In genomic region chr2:178478102-178478441, GRCh38 we compare ENCODE assay signal across 8 cellular contexts. TPM values are rescaled to one million over a fixed set of nuclear protein-coding genes. Genes with fewer than 3 reads are reported as not detected.
DNase-seq lines count a peak whose midpoint lies in the region; ATAC-seq and TF ChIP-seq lines count a peak whose summit lies in the region.

No MANE protein-coding gene starts in this region.

- peak overlapping the region; percentile 93 for H3K27ac ChIP-seq in CD8-positive, alpha-beta memory T cell (ENCODE audit: low read depth, low read length)
- H3K27ac ChIP-seq in fibroblast of lung (ENCODE audit: insufficient read depth, low read length) (peak overlapping the region; percentile 94), prostate gland (peak overlapping the region; percentile 95 to 96)

- peaks cover 0 to 15% (median 0%) of the 10 kb centered on the region in 3 donors for H3K36me3 Mint-ChIP-seq in CD8-positive, alpha-beta memory T cell

- no peaks in the 10 kb centered on the region for H4K20me1 ChIP-seq in fibroblast of lung (ENCODE audit: control insufficient read depth, extremely low read depth, insufficient read depth, low read length)

- peaks cover 37 to 49% (median 41%) of the 10 kb centered on the region in 3 donors for H3K4me1 Mint-ChIP-seq in CD8-positive, alpha-beta memory T cell

- TF ChIP-seq POLR2A in prostate gland (IDR thresholded peaks at IDR 0.05), result no peak

- H3K27ac Mint-ChIP-seq in CD8-positive, alpha-beta memory T cell, result peak overlapping the region; percentile 92 to 100 (median 98)

- H3K27me3 ChIP-seq in CD8-positive, alpha-beta memory T cell (ENCODE audit: insufficient read depth, low read length, poor library complexity, severe bottlenecking), result no peaks in the 10 kb centered on the region
- H3K27me3 ChIP-seq in fibroblast of lung (ENCODE audit: control insufficient read depth, insufficient read depth, low read length) (no peaks in the 10 kb centered on the region), prostate gland (replicated peaks; ENCODE audit: insufficient read depth) (no peaks in the 10 kb centered on the region)

- H3K4me3 ChIP-seq in CD8-positive, alpha-beta memory T cell (ENCODE audit: low read length), result peak overlapping the region; percentile 98
- H3K4me3 ChIP-seq in fibroblast of lung (replicated peaks in 1 of 4; ENCODE audit: control extremely low read depth in 1 of 4, insufficient read depth in 1 of 4, low read depth in 3 of 4, low read length in 4 of 4) (peak overlapping the region; percentile 79 to 99 (median 94)), prostate gland (peak overlapping the region; percentile 39 to 59)

- DNase-seq in CD8-positive, alpha-beta memory T cell, result no peak
- DNase-seq in SK-N-DZ (ENCODE audit: low spot score) (peak; percentile 33), fibroblast of lung (ENCODE audit: low read depth in 2 of 2) (peak in 1 of 2 donors; percentile 38), prostate gland (ENCODE audit: low spot score) (no peak), occipital lobe (lab: John Stamatoyannopoulos, UW) (no peak)

- no peak for TF ChIP-seq CTCF in fibroblast of lung (conservative IDR thresholded peaks at IDR 0.05 in 1 of 2, IDR thresholded peaks at IDR 0.05 in 1 of 2; ENCODE audit: low read depth in 1 of 2, low read length in 2 of 2)
- TF ChIP-seq CTCF in prostate gland (IDR thresholded peaks at IDR 0.05), result peak in 1 of 4 experiments; percentile 13

- peaks cover 32% of the 10 kb centered on the region for H3K4me1 ChIP-seq in CD8-positive, alpha-beta memory T cell (ENCODE audit: insufficient read depth, low read length)
- peaks cover 2% of the 10 kb centered on the region for H3K4me1 ChIP-seq in fibroblast of lung (ENCODE audit: control insufficient read depth, extremely low read depth, insufficient read depth, low read length)
- peaks cover 6% of the 10 kb centered on the region for H3K4me1 ChIP-seq in prostate gland (replicated peaks)

- H3K36me3 ChIP-seq in CD8-positive, alpha-beta memory T cell (ENCODE audit: insufficient read depth, low read length), result no peaks in the 10 kb centered on the region
- H3K36me3 ChIP-seq in fibroblast of lung (ENCODE audit: control insufficient read depth, insufficient read depth, low read length) (no peaks in the 10 kb centered on the region), prostate gland (no peaks in the 10 kb centered on the region)

- peak overlapping the region; percentile 98 for H3K4me2 ChIP-seq in fibroblast of lung (ENCODE audit: extremely low read depth, insufficient read depth, low read length)

- H3K9ac ChIP-seq in fibroblast of lung (ENCODE audit: insufficient read depth, low read length), result peak overlapping the region; percentile 79

- H3K9me3 Mint-ChIP-seq in CD8-positive, alpha-beta memory T cell, result no peaks in the 10 kb centered on the region

- intact Hi-C loops in prostate gland (cut with DNase I), result loop anchor here (2.0 kb wide), 1 partner anchor 27 kb away; the partner anchor contains the start of genes PJVK and PRKRA

- ATAC-seq in GM21619 (IDR thresholded peaks at IDR 0.05; ENCODE audit: unreplicated experiment) (peak; percentile 1), HG02970 (IDR thresholded peaks at IDR 0.05; ENCODE audit: low FRiP score, unreplicated experiment) (no peak), HG03460 (IDR thresholded peaks at IDR 0.05; ENCODE audit: unreplicated experiment) (no peak)

- H3K9me3 ChIP-seq in CD8-positive, alpha-beta memory T cell (ENCODE audit: low read length), result no peaks in the 10 kb centered on the region
- H3K9me3 ChIP-seq in fibroblast of lung (ENCODE audit: control insufficient read depth, insufficient read depth, low read depth, low read length) (no peaks in the 10 kb centered on the region), prostate gland (no peaks in the 10 kb centered on the region)

- peak overlapping the region; percentile 92 to 99 (median 98) for H3K4me3 Mint-ChIP-seq in CD8-positive, alpha-beta memory T cell

- peaks cover 26% of the 10 kb centered on the region for H3K79me2 ChIP-seq in fibroblast of lung (ENCODE audit: control insufficient read depth, insufficient read depth, low read length)

- CTCF ChIA-PET in CD8-positive, alpha-beta memory T cell (lab: Charles Lee), result interaction anchor here (0.6 kb wide), 1 partner anchor 17 kb away, joined by 3 read pairs; no protein-coding TSS in a partner anchor

- POLR2A ChIA-PET in CD8-positive, alpha-beta memory T cell (lab: Charles Lee), result no interaction called here

- H3K27me3 Mint-ChIP-seq in CD8-positive, alpha-beta memory T cell, result no peaks in the 10 kb centered on the region

- 0% methylated on average over 10 of the region's 10 CpGs for WGBS in prostate gland

- peak overlapping the region; percentile 91 for H2AFZ ChIP-seq in fibroblast of lung (ENCODE audit: low read length)

RNA-seq across cellular contexts. Expression of gene FKBP7, which starts 0.3 kb away (rescaled TPM):
- 1 to 10 TPM; 3.1 to 3.4 TPM for total RNA-seq in CD8-positive, alpha-beta memory T cell
- polyA plus RNA-seq in CD8-positive, alpha-beta memory T cell, result 3.8 TPM
- 39.7 and 47.6 TPM in 2 replicates for polyA plus RNA-seq in SK-N-DZ (2014; cell fraction: cytosol; rRNA removed)
- 28.8 and 29.2 TPM in 2 replicates for polyA plus RNA-seq in SK-N-DZ (2014; cell fraction: nucleus; rRNA removed)
- total RNA-seq in fibroblast of lung (47.5 and 54.3 TPM in 2 replicates), prostate gland (10 to 100 TPM in 1 of 2 donors, 1 to 10 TPM in 1; 6.0 to 12.5 TPM), occipital lobe (9.5 TPM)
- polyA plus RNA-seq in fibroblast of lung, result 46.1 and 57.7 TPM in 2 replicates
- 38.1 and 42.8 TPM in 2 replicates for polyA plus RNA-seq in fibroblast of lung (2012)
- polyA minus RNA-seq in fibroblast of lung (ENCODE audit: low replicate concordance), result 2.6 and 4.1 TPM in 2 replicates

RNA-seq across cellular contexts. Expression of gene PLEKHA3, which starts 2.2 kb away (rescaled TPM):
- 10 to 100 TPM; 25.1 to 28.1 TPM for total RNA-seq in CD8-positive, alpha-beta memory T cell
- 34.9 TPM for polyA plus RNA-seq in CD8-positive, alpha-beta memory T cell
- polyA plus RNA-seq in SK-N-DZ (2014; cell fraction: cytosol; rRNA removed), result 10.2 and 12.0 TPM in 2 replicates
- polyA plus RNA-seq in SK-N-DZ (2014; cell fraction: nucleus; rRNA removed), result 2.3 and 3.6 TPM in 2 replicates
- total RNA-seq in fibroblast of lung (5.9 and 6.2 TPM in 2 replicates), prostate gland (10 to 100 TPM in 1 of 2 donors, 1 to 10 TPM in 1; 8.2 to 15.7 TPM), occipital lobe (16.1 TPM)
- polyA plus RNA-seq in fibroblast of lung, result 26.3 and 34.6 TPM in 2 replicates
- polyA plus RNA-seq in fibroblast of lung (2012), result 9.0 and 12.0 TPM in 2 replicates
- 2.1 and 2.4 TPM in 2 replicates for polyA minus RNA-seq in fibroblast of lung (ENCODE audit: low replicate concordance)

RNA-seq across cellular contexts. Expression of gene PJVK, which starts 26.9 kb away (rescaled TPM):
- total RNA-seq in CD8-positive, alpha-beta memory T cell, result 1 to 10 TPM; 1.5 to 1.9 TPM
- not detected for polyA plus RNA-seq in CD8-positive, alpha-beta memory T cell
- 1.4 and 4.2 TPM in 2 replicates for polyA plus RNA-seq in SK-N-DZ (2014; cell fraction: cytosol; rRNA removed)
- 11.8 and 17.5 TPM in 2 replicates for polyA plus RNA-seq in SK-N-DZ (2014; cell fraction: nucleus; rRNA removed)
- total RNA-seq in fibroblast of lung (2.1 and 4.3 TPM in 2 replicates), prostate gland (1 to 10 TPM in 1 of 2 donors, under 1 TPM in 1; 0.91 to 4.7 TPM), occipital lobe (5.0 TPM)
- 0.89 and 1.4 TPM in 2 replicates for polyA plus RNA-seq in fibroblast of lung
- polyA plus RNA-seq in fibroblast of lung (2012), result 0.92 and 1.0 TPM in 2 replicates
- not detected in 2 replicates for polyA minus RNA-seq in fibroblast of lung (ENCODE audit: low replicate concordance)

RNA-seq across cellular contexts. Expression of gene PRKRA, which starts 27.1 kb away (rescaled TPM):
- 10 to 100 TPM; 48.4 to 48.5 TPM for total RNA-seq in CD8-positive, alpha-beta memory T cell
- 58.0 TPM for polyA plus RNA-seq in CD8-positive, alpha-beta memory T cell
- 87.2 and 89.8 TPM in 2 replicates for polyA plus RNA-seq in SK-N-DZ (2014; cell fraction: cytosol; rRNA removed)
- 80.3 and 91.9 TPM in 2 replicates for polyA plus RNA-seq in SK-N-DZ (2014; cell fraction: nucleus; rRNA removed)
- total RNA-seq in fibroblast of lung (40.5 and 45.7 TPM in 2 replicates), prostate gland (10 to 100 TPM; 59.8 to 67.7 TPM), occipital lobe (64.4 TPM)
- 46.3 and 54.6 TPM in 2 replicates for polyA plus RNA-seq in fibroblast of lung
- polyA plus RNA-seq in fibroblast of lung (2012), result 34.9 and 35.3 TPM in 2 replicates
- 5.5 and 7.8 TPM in 2 replicates for polyA minus RNA-seq in fibroblast of lung (ENCODE audit: low replicate concordance)
